Comparison of ENCODE assay signal across 29 cellular contexts in the genomic region with DNA sequence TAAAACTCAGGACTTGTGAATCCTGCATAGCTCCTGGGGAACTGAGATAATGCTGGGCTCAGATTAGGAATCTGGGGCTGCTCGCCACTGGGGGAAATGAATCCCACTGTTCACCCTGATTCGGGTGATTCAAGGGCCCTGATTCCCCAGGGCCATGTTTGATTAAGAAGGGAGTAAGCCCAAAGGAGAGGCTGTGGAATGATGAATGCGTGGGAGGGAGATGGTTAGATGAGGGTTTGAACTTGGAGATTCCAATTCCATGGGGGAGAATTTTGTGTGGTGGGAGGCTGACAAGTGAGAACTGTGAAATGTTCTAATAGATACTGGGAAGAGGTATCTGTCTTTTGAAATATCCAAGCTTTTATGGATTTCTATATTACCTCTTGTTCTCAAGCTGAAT. TPM values are rescaled to one million over a fixed set of nuclear protein-coding genes. Genes with fewer than 3 reads are reported as not detected.
"Had no signal": no experiment of that assay in that cellular context is flagged by ENCODE, and none has a peak within 500 bp of the region (broad histone marks: within the 10 kb centered on the region; RNA-seq: fewer than 3 reads in every experiment).

No MANE protein-coding gene starts in this region.

- DNase-seq: activated CD4-positive, alpha-beta T cell treated with anti-CD3 and anti-CD28 coated beads for 4 hours; activated CD8-positive, alpha-beta memory T cell treated with anti-CD3 and anti-CD28 coated beads, Interleukin-2, amount 50 U/mL, for 4 hours; activated CD8-positive, alpha-beta T cell treated with anti-CD3 and anti-CD28 coated beads for 36 hours; activated naive CD4-positive, alpha-beta T cell; activated naive CD8-positive, alpha-beta T cell treated with anti-CD3 and anti-CD28 coated beads, Interleukin-2, amount 50 U/mL, for 24 hours; activated T-cell treated with anti-CD3 and anti-CD28 coated beads, Interleukin-2, amount 50 U/mL, for 72 hours; amygdala; MG63; MV-4-11; NCI-H1092 treated with DMSO at 0.1 percent for 48 hours; NCI-H1417 treated with DMSO at 0.1 percent for 48 hours; NCI-H1694; NCI-H2029; NCI-H2107; NCI-H510A treated with DMSO at 0.1 percent for 48 hours; NCI-H69; NK-92 treated with Interleukin-12 subunit alpha and Interleukin-12 subunit beta, amount 100 ng/mL, for 24 hours; OCI-M1; RPMI8226; T-cell; WERI-Rb-1 had no signal

- H3K9me3 ChIP-seq: MG63 had no signal

- H3K9me3 Mint-ChIP-seq: activated CD8-positive, alpha-beta T cell treated with anti-CD3 and anti-CD28 coated beads for 36 hours; activated naive CD8-positive, alpha-beta T cell treated with anti-CD3 and anti-CD28 coated beads, Interleukin-2, amount 50 U/mL, for 24 hours; activated T-helper 2 cell treated with anti-CD3 and anti-CD28 coated beads, Interferon-gamma antibody, Interleukin-2, Interleukin-4, amounts not matched to agents 10 μg/mL and 5 μg/mL and 100 μg/mL, durations not matched to agents 14 hours and 24 hours and 36 hours; brain; central memory CD8-positive, alpha-beta T cell; T-cell had no signal

- H3K27ac Mint-ChIP-seq: activated CD8-positive, alpha-beta T cell treated with anti-CD3 and anti-CD28 coated beads for 36 hours; activated naive CD8-positive, alpha-beta T cell treated with anti-CD3 and anti-CD28 coated beads, Interleukin-2, amount 50 U/mL, for 24 hours; activated T-cell treated with anti-CD3 and anti-CD28 coated beads, Interleukin-2, amount 50 U/mL, for 72 hours; activated T-helper 2 cell treated with anti-CD3 and anti-CD28 coated beads, Interferon-gamma antibody, Interleukin-2, Interleukin-4, amounts not matched to agents 10 μg/mL and 5 μg/mL and 100 μg/mL, durations not matched to agents 14 hours and 24 hours and 36 hours; brain; T-cell had no signal

- H3K4me1 Mint-ChIP-seq: activated naive CD8-positive, alpha-beta T cell treated with anti-CD3 and anti-CD28 coated beads, Interleukin-2, amount 50 U/mL, for 24 hours; central memory CD8-positive, alpha-beta T cell; T-cell had no signal

- FAIRE-seq: astrocyte had no signal

- H3K36me3 Mint-ChIP-seq: activated naive CD4-positive, alpha-beta T cell treated with anti-CD3 and anti-CD28 coated beads, Interleukin-2, amount 50 U/mL, for 72 hours; brain had no signal

- H3K27me3 Mint-ChIP-seq: activated CD8-positive, alpha-beta T cell treated with anti-CD3 and anti-CD28 coated beads for 36 hours; activated naive CD8-positive, alpha-beta T cell treated with anti-CD3 and anti-CD28 coated beads, Interleukin-2, amount 50 U/mL, for 24 hours; brain; central memory CD8-positive, alpha-beta T cell; T-cell had no signal

- H3K4me3 Mint-ChIP-seq: activated CD8-positive, alpha-beta T cell treated with anti-CD3 and anti-CD28 coated beads for 36 hours; activated naive CD8-positive, alpha-beta T cell treated with anti-CD3 and anti-CD28 coated beads, Interleukin-2, amount 50 U/mL, for 24 hours; activated T-cell treated with anti-CD3 and anti-CD28 coated beads, Interleukin-2, amount 50 U/mL, for 72 hours; brain; central memory CD8-positive, alpha-beta T cell; T-cell had no signal

- H3K4me3 ChIP-seq: MG63, SK-N-MC had no signal

- H3K27me3 ChIP-seq: MG63 had no signal

- H3K27ac ChIP-seq: SK-N-MC, WERI-Rb-1 had no signal

RNA-seq across cellular contexts. Expression of a gene that starts 53.5 kb away (rescaled TPM):
- total RNA-seq: activated CD8-positive, alpha-beta T cell treated with anti-CD3 and anti-CD28 coated beads for 36 hours; activated naive CD4-positive, alpha-beta T cell treated with anti-CD3 and anti-CD28 coated beads, Interleukin-2, amount 50 U/mL, for 72 hours; activated T-cell treated with anti-CD3 and anti-CD28 coated beads, Interleukin-2, amount 50 U/mL, for 72 hours; activated T-helper 2 cell treated with anti-CD3 and anti-CD28 coated beads, Interferon-gamma antibody, Interleukin-2, Interleukin-4, amounts not matched to agents 10 μg/mL and 5 μg/mL and 100 μg/mL, durations not matched to agents 14 hours and 24 hours and 36 hours; astrocyte; Right ventricle myocardium inferior; T-cell; T-helper 2 cell treated with Interferon-gamma antibody and Interleukin-4, amounts not matched to agents 100 ng/mL and 5 ng/mL, for 36 hours had no signal

RNA-seq across cellular contexts. Expression of a gene that starts 56.6 kb away (rescaled TPM):
- total RNA-seq: activated CD8-positive, alpha-beta T cell treated with anti-CD3 and anti-CD28 coated beads for 36 hours; activated naive CD4-positive, alpha-beta T cell treated with anti-CD3 and anti-CD28 coated beads, Interleukin-2, amount 50 U/mL, for 72 hours; activated T-cell treated with anti-CD3 and anti-CD28 coated beads, Interleukin-2, amount 50 U/mL, for 72 hours; activated T-helper 2 cell treated with anti-CD3 and anti-CD28 coated beads, Interferon-gamma antibody, Interleukin-2, Interleukin-4, amounts not matched to agents 10 μg/mL and 5 μg/mL and 100 μg/mL, durations not matched to agents 14 hours and 24 hours and 36 hours; astrocyte; T-cell; T-helper 2 cell treated with Interferon-gamma antibody and Interleukin-4, amounts not matched to agents 100 ng/mL and 5 ng/mL, for 36 hours had no signal
